16 cellular contexts compared by ENCODE assay signal in genomic region chr7:143979359-143979758, GRCh38. TPM values are rescaled to one million over a fixed set of nuclear protein-coding genes. Genes with fewer than 3 reads are reported as not detected.
DNase-seq lines count a peak whose midpoint lies in the region; ATAC-seq, FAIRE-seq and TF ChIP-seq lines count a peak whose summit lies in the region.
"Had no signal": no experiment of that assay in that cellular context is flagged by ENCODE, and none has a peak within 500 bp of the region (broad histone marks: within the 10 kb centered on the region; RNA-seq: fewer than 3 reads in every experiment).

No MANE protein-coding gene starts in this region.

- POLR2A ChIA-PET in IMR-90 (lab: Charles Lee; ENCODE audit: unreplicated experiment): no interaction called here

- H4K8ac ChIP-seq in IMR-90 (ENCODE audit: low read depth in 2 of 2, low read length in 2 of 2): no peak overlapping the region

- no peak overlapping the region for H2AK9ac ChIP-seq in IMR-90 (replicated peaks; ENCODE audit: low read depth, low read length, poor library complexity)

- no peak overlapping the region for H3K9ac ChIP-seq in IMR-90 (ENCODE audit: low read depth, low read length)
- H3K9ac ChIP-seq in keratinocyte (ENCODE audit: control insufficient read depth, extremely low read depth, insufficient read depth, low read length): no peak overlapping the region
- H3K9ac ChIP-seq: BLaER1 had no signal

- H2BK120ac ChIP-seq in IMR-90 (ENCODE audit: low read depth, low read length): no peak overlapping the region

- peaks cover 3% of the 10 kb centered on the region; the same call in 1 of the 2 replicates for H3K4me1 ChIP-seq in IMR-90 (ENCODE audit: control insufficient read depth, insufficient read depth, low read length)
- H3K4me1 ChIP-seq in keratinocyte (ENCODE audit: control insufficient read depth, extremely low read depth, insufficient read depth, low read length): peaks cover 8% of the 10 kb centered on the region
- H3K4me1 ChIP-seq: BLaER1 had no signal

- H4K91ac ChIP-seq in IMR-90 (ENCODE audit: insufficient read depth, low read depth, low read length): no peak overlapping the region

- intact Hi-C loops in IMR-90 (cut with micrococcal nuclease): loop anchor here (5.0 kb wide), 1 partner anchor 42 kb away; the partner anchor contains the start of gene OR2F2

- H3K79me2 ChIP-seq in keratinocyte (ENCODE audit: control insufficient read depth, insufficient read depth, low read length): no peaks in the 10 kb centered on the region
- H3K79me2 ChIP-seq: hepatocyte had no signal

- DNase-seq in AG08395 (ENCODE audit: low spot score): peak; percentile 67
- peak; percentile 54 for DNase-seq in IMR-90
- DNase-seq in brain microvascular endothelial cell: peak; percentile 47
- DNase-seq in keratinocyte (ENCODE audit: low read depth, low spot score): peak; percentile 44
- DNase-seq in hippocampal formation (lab: John Stamatoyannopoulos, UW): no peak
- no peak for DNase-seq in NCI-H510A (lab: John Stamatoyannopoulos, UW)
- no peak for DNase-seq in mesothelial cell of epicardium (ENCODE audit: low spot score in 2 of 2, unreplicated experiment in 2 of 2)
- DNase-seq: activated CD8-positive, alpha-beta memory T cell treated with anti-CD3 and anti-CD28 coated beads, Interleukin-2, amount 10 ng/mL, durations not matched to agents 7 days and 5 days; activated naive CD4-positive, alpha-beta T cell treated with anti-CD3 and anti-CD28 coated beads, Interleukin-2, amount 50 U/mL, for 16 hours; NCI-H446 treated with DMSO at 0.1 percent for 48 hours; ovary had no signal

- H2AK5ac ChIP-seq in IMR-90 (ENCODE audit: low read depth, low read length): no peak overlapping the region

- no peaks in the 10 kb centered on the region for H3K4me1 Mint-ChIP-seq in mesothelial cell of epicardium
- H3K4me1 Mint-ChIP-seq: activated CD8-positive, alpha-beta memory T cell treated with anti-CD3 and anti-CD28 coated beads, Interleukin-2, amount 10 ng/mL, durations not matched to agents 7 days and 5 days had no signal

- no peak overlapping the region for H2BK5ac ChIP-seq in IMR-90 (ENCODE audit: low read depth, low read length, poor library complexity, severe bottlenecking)

- H3K23ac ChIP-seq in IMR-90 (ENCODE audit: low read depth, low read length): no peak overlapping the region

- H4K20me1 ChIP-seq in IMR-90 (ENCODE audit: insufficient read depth, low read length) (no peaks in the 10 kb centered on the region), keratinocyte (ENCODE audit: control insufficient read depth, extremely low read depth, insufficient read depth, low read length) (no peaks in the 10 kb centered on the region)
- H4K20me1 ChIP-seq: BLaER1 had no signal

- H2BK20ac ChIP-seq in IMR-90 (ENCODE audit: low read depth, low read length): no peak overlapping the region

- no peak overlapping the region for H3K4me3 Mint-ChIP-seq in mesothelial cell of epicardium
- H3K4me3 Mint-ChIP-seq: activated CD8-positive, alpha-beta memory T cell treated with anti-CD3 and anti-CD28 coated beads, Interleukin-2, amount 10 ng/mL, durations not matched to agents 7 days and 5 days had no signal

- H3K4me2 ChIP-seq in IMR-90 (ENCODE audit: low read depth, low read length) (no peak overlapping the region), keratinocyte (ENCODE audit: control insufficient read depth, extremely low read depth, insufficient read depth, low read depth, low read length) (peak overlapping the region; percentile 29)
- H3K4me2 ChIP-seq: BLaER1, hepatocyte had no signal

- no peak overlapping the region for H4K5ac ChIP-seq in IMR-90 (ENCODE audit: low read depth, low read length)

- no peaks in the 10 kb centered on the region for H3K9me3 ChIP-seq in IMR-90 (ENCODE audit: control insufficient read depth, insufficient read depth, low read length)
- no peaks in the 10 kb centered on the region for H3K9me3 ChIP-seq in keratinocyte (ENCODE audit: control insufficient read depth, low read depth, low read length)
- H3K9me3 ChIP-seq: ovary had no signal

- in situ Hi-C loops in IMR-90 (cut with MboI; ENCODE audit: low sequenced_read_pairs): no loop called here
- in situ Hi-C loops in brain microvascular endothelial cell (cut with HindIII; ENCODE audit: low pct_ligation_motif_present, low sequenced_read_pairs): no loop called here

- H3K27me3 ChIP-seq in IMR-90 (ENCODE audit: control insufficient read depth, insufficient read depth, low read length): no peaks in the 10 kb centered on the region
- no peaks in the 10 kb centered on the region for H3K27me3 ChIP-seq in brain microvascular endothelial cell (replicated peaks)
- H3K27me3 ChIP-seq in keratinocyte (ENCODE audit: control insufficient read depth, extremely low read depth, insufficient read depth, low read length): no peaks in the 10 kb centered on the region
- H3K27me3 ChIP-seq: BLaER1, hepatocyte, ovary had no signal

- H3K9me1 ChIP-seq in IMR-90 (ENCODE audit: insufficient read depth, low read length) (no peaks in the 10 kb centered on the region), keratinocyte (ENCODE audit: control insufficient read depth, extremely low read depth, insufficient read depth, low read length) (no peaks in the 10 kb centered on the region)

- no peaks in the 10 kb centered on the region for H3K36me3 Mint-ChIP-seq in mesothelial cell of epicardium
- H3K36me3 Mint-ChIP-seq: activated CD8-positive, alpha-beta memory T cell treated with anti-CD3 and anti-CD28 coated beads, Interleukin-2, amount 10 ng/mL, durations not matched to agents 7 days and 5 days had no signal

- TF ChIP-seq RAD21 in IMR-90 (IDR thresholded peaks at IDR 0.05; ENCODE audit: low read length): no peak

- H2BK15ac ChIP-seq in IMR-90 (ENCODE audit: low read depth, low read length): no peak overlapping the region

- H3K4ac ChIP-seq in IMR-90 (ENCODE audit: low read depth, low read length): no peak overlapping the region

- TF ChIP-seq POLR2A in IMR-90 (IDR thresholded peaks at IDR 0.05; ENCODE audit: low read depth, low read length): no peak

- peaks cover 5% of the 10 kb centered on the region for H3K9me3 Mint-ChIP-seq in mesothelial cell of epicardium

- no peaks in the 10 kb centered on the region for H3K79me1 ChIP-seq in IMR-90 (ENCODE audit: low read depth in 1 of 2, low read length in 2 of 2)

- H3K18ac ChIP-seq in IMR-90 (ENCODE audit: low read depth, low read length): no peak overlapping the region

- H3K36me3 ChIP-seq in IMR-90 (ENCODE audit: control insufficient read depth, insufficient read depth, low read length) (no peaks in the 10 kb centered on the region), brain microvascular endothelial cell (replicated peaks) (no peaks in the 10 kb centered on the region), keratinocyte (ENCODE audit: control insufficient read depth in 2 of 2, extremely low read depth in 1 of 2, insufficient read depth in 2 of 2, low read length in 2 of 2) (no peaks in the 10 kb centered on the region)
- H3K36me3 ChIP-seq: BLaER1, ovary had no signal

- H3K27ac ChIP-seq in IMR-90 (ENCODE audit: insufficient read depth, low read length): no peak overlapping the region
- peak overlapping the region; percentile 63 for H3K27ac ChIP-seq in brain microvascular endothelial cell
- H3K27ac ChIP-seq in keratinocyte (ENCODE audit: control insufficient read depth, insufficient read depth, low read length): no peak overlapping the region
- H3K27ac ChIP-seq: BLaER1, hepatocyte, ovary had no signal

- dilution Hi-C loops in IMR-90 (cut with HindIII; ENCODE audit: low sequenced_read_pairs, unreplicated experiment): no loop called here
- dilution Hi-C loops in keratinocyte (cut with MboI; ENCODE audit: extremely low pct_ligation_motif_present, low sequenced_read_pairs): no loop called here

- BruUV-seq in IMR-90 (replicated peaks; lab: Mats Ljungman, UMichigan): no TSS peak

- CTCF ChIA-PET in IMR-90 (lab: Yijun Ruan, JAX): no interaction called here

- no peak overlapping the region for H3K56ac ChIP-seq in IMR-90 (ENCODE audit: extremely low read depth, insufficient read depth, low read length)

- no peak overlapping the region for H3K27ac Mint-ChIP-seq in mesothelial cell of epicardium
- H3K27ac Mint-ChIP-seq: activated CD8-positive, alpha-beta memory T cell treated with anti-CD3 and anti-CD28 coated beads, Interleukin-2, amount 10 ng/mL, durations not matched to agents 7 days and 5 days had no signal

- no CpG with 5 or more reads among the region's 1 CpG for WGBS in IMR-90 (ENCODE audit: extremely low coverage in 2 of 2, insufficient read length in 1 of 2), 2 experiments

- ATAC-seq in IMR-90 (ENCODE audit: low read depth) (peak; percentile 82), GM18519 (IDR thresholded peaks at IDR 0.05; ENCODE audit: low FRiP score, unreplicated experiment) (no peak)
- ATAC-seq: activated CD8-positive, alpha-beta memory T cell treated with anti-CD3 and anti-CD28 coated beads, Interleukin-2, amount 10 ng/mL, durations not matched to agents 7 days and 5 days had no signal

- H2AFZ ChIP-seq in IMR-90 (replicated peaks; ENCODE audit: low read length, poor library complexity) (no peak overlapping the region), keratinocyte (ENCODE audit: control insufficient read depth, low read length) (no peak overlapping the region)
- H2AFZ ChIP-seq: hepatocyte had no signal

- no peak for TF ChIP-seq CTCF in IMR-90 (conservative IDR thresholded peaks at IDR 0.05; ENCODE audit: low read depth, low read length)
- no peak for TF ChIP-seq CTCF in brain microvascular endothelial cell (IDR thresholded peaks at IDR 0.05; ENCODE audit: low read depth, low read length, missing control alignments)
- no peak for TF ChIP-seq CTCF in keratinocyte (optimal IDR thresholded peaks at IDR 0.05 in 1 of 3, IDR thresholded peaks at IDR 0.05 in 1 of 3, conservative IDR thresholded peaks at IDR 0.05 in 1 of 3; ENCODE audit: extremely low read depth in 1 of 3, insufficient read depth in 2 of 3, low read length in 3 of 3)
- no peak for TF ChIP-seq CTCF in mesothelial cell of epicardium (IDR thresholded peaks at IDR 0.05; ENCODE audit: unreplicated experiment)

- H3K14ac ChIP-seq in IMR-90 (replicated peaks; ENCODE audit: low read depth, low read length): no peak overlapping the region

- H3K4me3 ChIP-seq in IMR-90 (ENCODE audit: insufficient read depth, low read depth, low read length) (no peak overlapping the region), brain microvascular endothelial cell (ENCODE audit: low read depth, low read length) (no peak overlapping the region), keratinocyte (ENCODE audit: control insufficient read depth in 2 of 3, extremely low read depth in 1 of 3, insufficient read depth in 2 of 3, low read depth in 1 of 3, low read length in 3 of 3) (no peak overlapping the region)
- H3K4me3 ChIP-seq: BLaER1, hepatocyte, lung, ovary had no signal

- H3K27me3 Mint-ChIP-seq in mesothelial cell of epicardium (ENCODE audit: low read depth): no peaks in the 10 kb centered on the region

- FAIRE-seq in keratinocyte (lab: Jason Lieb, UNC): no peak

RNA-seq across cellular contexts. Expression of gene OR6B1, which starts 20.8 kb away (rescaled TPM):
- not detected in 2 replicates for total RNA-seq in IMR-90 (2012; rRNA removed)
- not detected in 2 replicates for polyA plus RNA-seq in IMR-90 (2012; rRNA removed)
- not detected in 2 replicates for polyA plus RNA-seq in IMR-90 (2012; cell fraction: cytosol; rRNA removed)
- polyA plus RNA-seq in IMR-90 (2012; cell fraction: nucleus; rRNA removed; ENCODE audit: low replicate concordance): not detected in 2 replicates
- polyA plus RNA-seq in keratinocyte: not detected in 3 replicates
- polyA plus RNA-seq in keratinocyte (2011; ENCODE audit: low read depth): not detected
- not detected in 2 replicates for polyA plus RNA-seq in keratinocyte (2011; cell fraction: cytosol; rRNA removed)
- not detected in 2 replicates for polyA plus RNA-seq in keratinocyte (2011; cell fraction: nucleus; rRNA removed)
- not detected in 2 replicates for polyA plus RNA-seq in keratinocyte (2012; ENCODE audit: low replicate concordance)
- not detected in 3 replicates for polyA minus RNA-seq in keratinocyte
- polyA minus RNA-seq in keratinocyte (2011; cell fraction: cytosol; rRNA and poly(A)+ RNA removed): not detected
- polyA minus RNA-seq in keratinocyte (2011; cell fraction: nucleus; rRNA and poly(A)+ RNA removed): not detected in 2 replicates
- total RNA-seq in mesothelial cell of epicardium: not detected in 3 replicates
- total RNA-seq: activated CD8-positive, alpha-beta memory T cell treated with anti-CD3 and anti-CD28 coated beads, Interleukin-2, amount 10 ng/mL, durations not matched to agents 7 days and 5 days; dermis microvascular lymphatic vessel endothelial cell; hepatocyte; lung; ovary had no signal
- polyA plus RNA-seq: lung, ovary had no signal

RNA-seq across cellular contexts. Expression of gene OR2F1, which starts 24.7 kb away (rescaled TPM):
- total RNA-seq in IMR-90 (2012; rRNA removed) (not detected in 2 replicates), mesothelial cell of epicardium (0.11 TPM in 1 of 3 replicates, not detected in the others)
- polyA plus RNA-seq in IMR-90 (2012; rRNA removed) (not detected in 2 replicates), keratinocyte (not detected in 3 replicates)
- not detected in 2 replicates for polyA plus RNA-seq in IMR-90 (2012; cell fraction: cytosol; rRNA removed)
- not detected in 2 replicates for polyA plus RNA-seq in IMR-90 (2012; cell fraction: nucleus; rRNA removed; ENCODE audit: low replicate concordance)
- not detected for polyA plus RNA-seq in keratinocyte (2011; ENCODE audit: low read depth)
- polyA plus RNA-seq in keratinocyte (2011; cell fraction: cytosol; rRNA removed): not detected in 2 replicates
- polyA plus RNA-seq in keratinocyte (2011; cell fraction: nucleus; rRNA removed): not detected in 2 replicates
- polyA plus RNA-seq in keratinocyte (2012; ENCODE audit: low replicate concordance): not detected in 2 replicates
- polyA minus RNA-seq in keratinocyte: not detected in 3 replicates
- not detected for polyA minus RNA-seq in keratinocyte (2011; cell fraction: cytosol; rRNA and poly(A)+ RNA removed)
- not detected in 2 replicates for polyA minus RNA-seq in keratinocyte (2011; cell fraction: nucleus; rRNA and poly(A)+ RNA removed)
- total RNA-seq: activated CD8-positive, alpha-beta memory T cell treated with anti-CD3 and anti-CD28 coated beads, Interleukin-2, amount 10 ng/mL, durations not matched to agents 7 days and 5 days; dermis microvascular lymphatic vessel endothelial cell; hepatocyte; lung; ovary had no signal
- polyA plus RNA-seq: hepatocyte, lung, ovary had no signal

RNA-seq across cellular contexts. Expression of gene OR2F2, which starts 44.3 kb away (rescaled TPM):
- total RNA-seq in IMR-90 (2012; rRNA removed): not detected in 2 replicates
- not detected in 2 replicates for polyA plus RNA-seq in IMR-90 (2012; rRNA removed)
- polyA plus RNA-seq in IMR-90 (2012; cell fraction: cytosol; rRNA removed): not detected in 2 replicates
- not detected in 2 replicates for polyA plus RNA-seq in IMR-90 (2012; cell fraction: nucleus; rRNA removed; ENCODE audit: low replicate concordance)
- polyA plus RNA-seq in keratinocyte: not detected in 3 replicates
- polyA plus RNA-seq in keratinocyte (2011; ENCODE audit: low read depth): not detected
- not detected in 2 replicates for polyA plus RNA-seq in keratinocyte (2011; cell fraction: cytosol; rRNA removed)
- polyA plus RNA-seq in keratinocyte (2011; cell fraction: nucleus; rRNA removed): not detected in 2 replicates
- polyA plus RNA-seq in keratinocyte (2012; ENCODE audit: low replicate concordance): not detected in 2 replicates
- polyA minus RNA-seq in keratinocyte: not detected in 3 replicates
- polyA minus RNA-seq in keratinocyte (2011; cell fraction: cytosol; rRNA and poly(A)+ RNA removed): not detected
- polyA minus RNA-seq in keratinocyte (2011; cell fraction: nucleus; rRNA and poly(A)+ RNA removed): not detected in 2 replicates
- total RNA-seq in mesothelial cell of epicardium: not detected in 3 replicates
- total RNA-seq: activated CD8-positive, alpha-beta memory T cell treated with anti-CD3 and anti-CD28 coated beads, Interleukin-2, amount 10 ng/mL, durations not matched to agents 7 days and 5 days; dermis microvascular lymphatic vessel endothelial cell; hepatocyte; lung; ovary had no signal
- polyA plus RNA-seq: hepatocyte, lung, ovary had no signal

Comparison
In these comparisons a context has a peak if more than half of its experiments do, and no peak if none do; other contexts are left out.
1. DNase-seq: peak in AG08395 (single experiment), IMR-90 (single experiment), brain microvascular endothelial cell (single experiment) and keratinocyte (single experiment); none in hippocampal formation (0 of 2), NCI-H510A (single experiment) and mesothelial cell of epicardium (0 of 2).